Comparison of ENCODE assay signal across 3 cellular contexts in the genomic region with DNA sequence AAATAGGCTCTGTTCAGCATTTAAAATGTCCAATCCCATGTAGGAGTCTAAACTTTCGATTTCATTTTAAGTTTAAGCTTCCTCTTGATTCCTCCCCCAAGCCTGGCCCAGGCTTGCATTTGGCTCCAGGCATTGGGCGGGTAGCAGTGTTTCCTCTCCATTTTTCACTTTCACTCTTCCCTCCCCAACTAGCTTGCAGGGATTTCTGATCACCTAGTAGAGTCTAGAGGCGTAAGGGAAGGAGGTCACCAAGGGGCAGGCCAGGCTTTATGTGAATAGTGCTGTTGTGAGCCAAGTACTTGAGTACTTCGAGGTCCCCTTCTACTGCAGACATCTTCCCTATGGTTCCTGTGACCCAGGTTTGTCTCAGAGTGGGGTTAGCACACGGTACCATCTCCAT. TPM values are rescaled to one million over a fixed set of nuclear protein-coding genes. Genes with fewer than 3 reads are reported as not detected.
"Had no signal": no experiment of that assay in that cellular context is flagged by ENCODE, and none has a peak within 500 bp of the region (broad histone marks: within the 10 kb centered on the region; RNA-seq: fewer than 3 reads in every experiment).

No MANE protein-coding gene starts in this region.

RNA-seq across cellular contexts. Expression of gene SYT15B, which starts 18.5 kb away (rescaled TPM):
- total RNA-seq: activated CD4-positive, alpha-beta T cell treated with anti-CD3 and anti-CD28 coated beads, Interleukin-2, amount 10 ng/mL, durations not matched to agents 24 days and 14 days; fibroblast of lung; fibroblast of villous mesenchyme had no signal
